In the genomic region with DNA sequence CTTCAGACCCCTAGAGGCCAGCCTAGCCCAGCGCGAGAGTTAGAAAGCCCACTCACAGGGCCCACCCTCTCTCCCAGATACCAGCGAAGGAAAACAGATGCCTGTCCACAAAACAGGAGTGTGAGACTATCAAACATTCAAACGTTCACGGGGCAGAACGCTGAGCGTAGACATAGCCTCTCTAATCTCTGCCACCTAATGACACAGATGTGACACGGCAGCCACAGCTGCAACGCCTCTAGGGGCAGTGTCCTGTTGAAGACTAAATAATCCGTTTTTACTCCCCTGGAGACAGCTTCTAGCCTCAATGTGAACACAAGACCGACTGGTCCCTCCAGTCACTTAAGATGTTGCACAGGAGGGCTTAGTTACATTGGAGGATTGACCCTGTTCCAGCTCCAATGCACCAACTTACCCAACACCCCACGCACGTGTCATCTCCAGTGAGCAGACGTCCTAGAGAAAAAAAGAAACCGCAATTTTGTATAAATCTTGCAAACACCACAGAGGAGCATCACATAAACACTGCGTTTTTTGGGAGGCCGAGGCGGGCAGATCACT, we compare ENCODE assay signal across 6 cellular contexts. TPM values are rescaled to one million over a fixed set of nuclear protein-coding genes. Genes with fewer than 3 reads are reported as not detected.
DNase-seq lines count a peak whose midpoint lies in the region; ATAC-seq and TF ChIP-seq lines count a peak whose summit lies in the region.

No MANE protein-coding gene starts in this region.

- H3K14ac ChIP-seq in mesenchymal stem cell (ENCODE audit: low read length in 2 of 2): no peak overlapping the region

- H2BK120ac ChIP-seq in mesenchymal stem cell (ENCODE audit: low read depth, low read length): no peak overlapping the region

- H3K4me3 Mint-ChIP-seq in activated naive CD4-positive, alpha-beta T cell treated with anti-CD3 and anti-CD28 coated beads, Interleukin-2, amount 10 ng/mL, durations not matched to agents 7 days and 5 days: peak overlapping the region; percentile 92

- peak overlapping the region; percentile 92 for H3K27ac Mint-ChIP-seq in activated naive CD4-positive, alpha-beta T cell treated with anti-CD3 and anti-CD28 coated beads, Interleukin-2, amount 10 ng/mL, durations not matched to agents 7 days and 5 days

- no peak overlapping the region for H2BK5ac ChIP-seq in mesenchymal stem cell (ENCODE audit: low read depth, low read length, poor library complexity, severe bottlenecking)

- H2BK12ac ChIP-seq in mesenchymal stem cell (ENCODE audit: low read length in 2 of 2): no peak overlapping the region

- WGBS in mesenchymal stem cell: 31% methylated on average over 18 of the region's 18 CpGs

- peaks cover 32% of the 10 kb centered on the region for H3K4me1 Mint-ChIP-seq in activated naive CD4-positive, alpha-beta T cell treated with anti-CD3 and anti-CD28 coated beads, Interleukin-2, amount 10 ng/mL, durations not matched to agents 7 days and 5 days

- no peaks in the 10 kb centered on the region for H3K9me3 ChIP-seq in mesenchymal stem cell (ENCODE audit: control insufficient read depth, low read length)

- H3K4me1 ChIP-seq in mesenchymal stem cell (ENCODE audit: control insufficient read depth, insufficient read depth, low read depth, low read length): peaks cover 43% of the 10 kb centered on the region

- H3K23ac ChIP-seq in mesenchymal stem cell (ENCODE audit: low read length in 2 of 2): no peak overlapping the region

- H3K9me3 Mint-ChIP-seq in activated naive CD4-positive, alpha-beta T cell treated with anti-CD3 and anti-CD28 coated beads, Interleukin-2, amount 10 ng/mL, durations not matched to agents 7 days and 5 days: no peaks in the 10 kb centered on the region

- ATAC-seq in GM21447 (IDR thresholded peaks at IDR 0.05; ENCODE audit: unreplicated experiment) (no peak), GM21723 (IDR thresholded peaks at IDR 0.05; ENCODE audit: unreplicated experiment) (no peak)

- peaks cover 21% of the 10 kb centered on the region for H3K79me1 ChIP-seq in mesenchymal stem cell (replicated peaks; ENCODE audit: low read length, poor library complexity, severe bottlenecking)

- no peak overlapping the region for H3K18ac ChIP-seq in mesenchymal stem cell (ENCODE audit: low read depth in 1 of 2, low read length in 2 of 2)

- no peak overlapping the region for H2AK5ac ChIP-seq in mesenchymal stem cell (ENCODE audit: low read length, severe bottlenecking)

- H3K27me3 ChIP-seq in mesenchymal stem cell (ENCODE audit: control insufficient read depth in 1 of 2, insufficient read depth in 1 of 2, low read length in 2 of 2): no peaks in the 10 kb centered on the region

- H3K9ac ChIP-seq in mesenchymal stem cell (ENCODE audit: low read length): peak overlapping the region; percentile 94

- no peak overlapping the region for H2AFZ ChIP-seq in mesenchymal stem cell (ENCODE audit: low read depth, low read length)

- H3K4me3 ChIP-seq in mesenchymal stem cell (ENCODE audit: insufficient read depth in 1 of 2, low read depth in 1 of 2, low read length in 2 of 2): peak overlapping the region; percentile 33 to 99

- no peak overlapping the region for H4K91ac ChIP-seq in mesenchymal stem cell (ENCODE audit: low read length)

- no peak overlapping the region for H2BK15ac ChIP-seq in mesenchymal stem cell (ENCODE audit: low read depth, poor library complexity, severe bottlenecking)

- H3K27me3 Mint-ChIP-seq in activated naive CD4-positive, alpha-beta T cell treated with anti-CD3 and anti-CD28 coated beads, Interleukin-2, amount 10 ng/mL, durations not matched to agents 7 days and 5 days: peaks cover 5% of the 10 kb centered on the region

- H4K8ac ChIP-seq in mesenchymal stem cell (ENCODE audit: low read length): no peak overlapping the region

- CTCF ChIA-PET in activated naive CD4-positive, alpha-beta T cell treated with anti-CD3 and anti-CD28 coated beads, Interleukin-2, amount 10 ng/mL, durations not matched to agents 7 days and 5 days (lab: Charles Lee): interaction anchor here (0.6 to 3.2 kb wide), 10 partner anchors 8 to 514 kb away, joined by 3 to 13 read pairs (median 5); no protein-coding TSS in a partner anchor

- H3K4ac ChIP-seq in mesenchymal stem cell (ENCODE audit: low read depth in 1 of 2, low read length in 2 of 2): no peak overlapping the region

- peak overlapping the region; percentile 95 for H3K4me2 ChIP-seq in mesenchymal stem cell (ENCODE audit: low read length, poor library complexity, severe bottlenecking)

- peak; percentile 84 for DNase-seq in HuH-7 (ENCODE audit: low spot score)
- peak; percentile 75 for DNase-seq in activated naive CD4-positive, alpha-beta T cell treated with anti-CD3 and anti-CD28 coated beads, Interleukin-2, amount 10 ng/mL, durations not matched to agents 7 days and 5 days
- peak; percentile 66 for DNase-seq in mesenchymal stem cell

- H3K27ac ChIP-seq in 22Rv1: peak overlapping the region; percentile 85
- H3K27ac ChIP-seq in mesenchymal stem cell (ENCODE audit: low read length, poor library complexity, severe bottlenecking): no peak overlapping the region

- peaks cover 32% of the 10 kb centered on the region for H3K36me3 Mint-ChIP-seq in activated naive CD4-positive, alpha-beta T cell treated with anti-CD3 and anti-CD28 coated beads, Interleukin-2, amount 10 ng/mL, durations not matched to agents 7 days and 5 days

- peaks cover 43 to 51% of the 10 kb centered on the region in 2 experiments for H3K36me3 ChIP-seq in mesenchymal stem cell (ENCODE audit: control insufficient read depth in 1 of 2, insufficient read depth in 2 of 2, low read depth in 1 of 2, low read length in 2 of 2)

- peak; percentile 81 for TF ChIP-seq CTCF in 22Rv1 (IDR thresholded peaks at IDR 0.05)

RNA-seq across cellular contexts. Expression of a gene that starts 14.3 kb away (rescaled TPM):
- 5.0 TPM for polyA plus RNA-seq in mesenchymal stem cell (2013, experiment 1 of 2)
- 4.6 TPM for polyA plus RNA-seq in mesenchymal stem cell (2013, experiment 2 of 2)

RNA-seq across cellular contexts. Expression of a gene that starts 16.0 kb away (rescaled TPM):
- polyA plus RNA-seq in mesenchymal stem cell (2013, experiment 1 of 2): not detected
- polyA plus RNA-seq in mesenchymal stem cell (2013, experiment 2 of 2): not detected

RNA-seq across cellular contexts. Expression of a gene that starts 21.6 kb away (rescaled TPM):
- polyA plus RNA-seq in mesenchymal stem cell (2013, experiment 1 of 2): not detected
- polyA plus RNA-seq in mesenchymal stem cell (2013, experiment 2 of 2): not detected

RNA-seq across cellular contexts. Expression of a gene that starts 31.3 kb away (rescaled TPM):
- not detected for polyA plus RNA-seq in mesenchymal stem cell (2013, experiment 1 of 2)
- not detected for polyA plus RNA-seq in mesenchymal stem cell (2013, experiment 2 of 2)

RNA-seq across cellular contexts. Expression of a gene that starts 37.6 kb away (rescaled TPM):
- polyA plus RNA-seq in mesenchymal stem cell (2013, experiment 1 of 2): not detected
- not detected for polyA plus RNA-seq in mesenchymal stem cell (2013, experiment 2 of 2)
